Comparison of ENCODE assay signal across 10 cellular contexts in the genomic region with DNA sequence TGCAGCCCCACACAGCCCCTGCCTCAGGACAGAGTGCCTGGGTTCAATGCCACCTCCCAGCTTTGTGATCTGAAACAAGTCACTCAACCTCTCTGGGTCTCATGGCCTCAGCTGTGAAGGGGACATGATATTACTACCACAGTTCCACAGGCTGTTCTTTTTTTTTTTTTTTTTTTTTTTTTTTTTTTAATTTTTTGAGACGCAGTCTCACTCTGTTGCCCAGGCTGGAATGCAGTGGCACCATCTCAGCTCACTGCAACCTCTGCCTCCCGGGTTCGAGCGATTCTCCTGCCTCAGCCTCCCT. TPM values are rescaled to one million over a fixed set of nuclear protein-coding genes. Genes with fewer than 3 reads are reported as not detected.
DNase-seq lines count a peak whose midpoint lies in the region; ATAC-seq and TF ChIP-seq lines count a peak whose summit lies in the region.
"Not testable (repeated sequence)": the region's sequence is repeated elsewhere in the genome, so short reads cannot be mapped to it uniquely, and the experiment has no call there.
"Had no signal": no experiment of that assay in that cellular context is flagged by ENCODE, and none has a peak within 500 bp of the region (broad histone marks: within the 10 kb centered on the region; RNA-seq: fewer than 3 reads in every experiment).

No MANE protein-coding gene starts in this region.

- H4K12ac ChIP-seq in trophoblast cell (ENCODE audit: low read depth, low read length), result peak overlapping the region; percentile 18

- not testable (repeated sequence) for H3K4me3 ChIP-seq in SK-N-SH (ENCODE audit: low read depth in 2 of 2, low read length in 1 of 2); dorsolateral prefrontal cortex; heart right ventricle; lower lobe of right lung; trophoblast cell (ENCODE audit: low read depth, low read length); thoracic aorta

- not testable (repeated sequence) for ATAC-seq in heart right ventricle; lower lobe of right lung; thoracic aorta (ENCODE audit: insufficient number of reproducible peaks, low FRiP score, low read depth)

- not testable (repeated sequence) for TF ChIP-seq RAD21 in SK-N-SH (IDR thresholded peaks at IDR 0.05; ENCODE audit: low read length)

- POLR2A ChIA-PET in HEK293T (lab: Yijun Ruan, JAX), result interaction anchor here (1.0 to 1.4 kb wide), 2 partner anchors 8 to 12 kb away, joined by 3 to 12 read pairs; a partner anchor contains a TSS
- POLR2A ChIA-PET in SK-N-SH (lab: Yijun Ruan, JAX), result interaction anchor here (0.9 to 3.1 kb wide), 6 partner anchors 9 to 28 kb away, joined by 3 to 51 read pairs (median 12); a partner anchor contains a TSS

- peak overlapping the region; percentile 99 for H2BK120ac ChIP-seq in trophoblast cell (ENCODE audit: insufficient read depth, low read length, poor library complexity)

- 61% methylated on average over 4 of the region's 4 CpGs for WGBS in SK-N-SH (ENCODE audit: low lambda C conversion rate)
- WGBS in heart right ventricle, 2 donors, result 65% methylated on average over 4 of the region's 4 CpGs
- WGBS in trophoblast cell (ENCODE audit: extremely low coverage, insufficient coverage, insufficient read length), result no CpG with 5 or more reads among the region's 4 CpGs

- peak overlapping the region; percentile 19 for H3K18ac ChIP-seq in trophoblast cell (ENCODE audit: low read length)

- not testable (repeated sequence) for H3K9me2 ChIP-seq in SK-N-SH

- not testable (repeated sequence) for H3K9me3 ChIP-seq in SK-N-SH; heart right ventricle; lower lobe of right lung; trophoblast cell (ENCODE audit: insufficient read depth, low read depth, low read length); thoracic aorta

- H3K14ac ChIP-seq in trophoblast cell (ENCODE audit: low read length), result peak overlapping the region; percentile 94

- not testable (repeated sequence) for TF ChIP-seq CTCF in SK-N-SH (IDR thresholded peaks at IDR 0.05); dorsolateral prefrontal cortex (IDR thresholded peaks at IDR 0.05 in 54 of 56, conservative IDR thresholded peaks at IDR 0.05 in 2 of 56; ENCODE audit: low read depth in 1 of 56, partially characterized antibody in 56 of 56); heart right ventricle (IDR thresholded peaks at IDR 0.05); lower lobe of right lung (IDR thresholded peaks at IDR 0.05); thoracic aorta (IDR thresholded peaks at IDR 0.05)

- CTCF ChIA-PET in HEK293T (lab: Yijun Ruan, JAX), result interaction anchor here (1.8 kb wide), 1 partner anchor 16 kb away, joined by 8 read pairs; no protein-coding TSS in a partner anchor
- CTCF ChIA-PET in SK-N-SH (lab: Yijun Ruan, JAX), result interaction anchor here (1.2 to 33.9 kb wide), 7 partner anchors 8 to 128 kb away, joined by 3 to 1802 read pairs (median 5); a partner anchor contains a TSS

- not testable (repeated sequence) for DNase-seq in HEK293T (ENCODE audit: extremely low spot score); SK-N-SH; dorsolateral prefrontal cortex; heart right ventricle; lower lobe of right lung; trophoblast cell; thoracic aorta (ENCODE audit: low spot score)

- peaks cover 6 to 10% of the 10 kb centered on the region in 2 experiments; a peak in 1 of 4 replicates for H3K4me1 ChIP-seq in SK-N-SH (ENCODE audit: control insufficient read depth in 1 of 2, insufficient read depth in 2 of 2, low read depth in 1 of 2, low read length in 1 of 2)
- H3K4me1 ChIP-seq in heart right ventricle, result peaks cover 9 to 41% (median 24%) of the 10 kb centered on the region in 9 donors
- peaks cover 40% of the 10 kb centered on the region for H3K4me1 ChIP-seq in lower lobe of right lung
- H3K4me1 ChIP-seq in trophoblast cell (ENCODE audit: control insufficient read depth in 1 of 2, insufficient read depth in 2 of 2, low read length in 2 of 2), result peaks cover 28 to 37% of the 10 kb centered on the region in 2 experiments
- H3K4me1 ChIP-seq in thoracic aorta (ENCODE audit: control insufficient read depth in 1 of 2, low read depth in 2 of 2), result peaks cover 10 to 17% of the 10 kb centered on the region in 2 donors

- TF ChIP-seq EP300 in SK-N-SH (IDR thresholded peaks at IDR 0.05; ENCODE audit: borderline replicate concordance in 1 of 2, low read depth in 1 of 2, low read length in 1 of 2), result not testable (repeated sequence)

- H2AK5ac ChIP-seq in trophoblast cell (ENCODE audit: low read length), result peak overlapping the region; percentile 16

- H4K20me1 ChIP-seq in SK-N-SH (ENCODE audit: insufficient read depth), result not testable (repeated sequence)

- peaks cover 46% of the 10 kb centered on the region for H3F3A ChIP-seq in SK-N-SH (replicated peaks; ENCODE audit: insufficient read depth)

- intact Hi-C loops in dorsolateral prefrontal cortex (cut with DNase I); lower lobe of right lung (cut with DNase I): not testable (repeated sequence)
- intact Hi-C loops in heart right ventricle (cut with DNase I), result loop anchor here in 1 of 10 donors (1.0 kb wide), 1 partner anchor 8 kb away; no protein-coding TSS in a partner anchor

- H2BK5ac ChIP-seq in trophoblast cell (ENCODE audit: low read depth, low read length, poor library complexity), result peak overlapping the region; percentile 98

- H2BK12ac ChIP-seq in trophoblast cell (ENCODE audit: low read length), result peak overlapping the region; percentile 97

- peaks cover 59% of the 10 kb centered on the region for H3K79me1 ChIP-seq in trophoblast cell (ENCODE audit: low read length)

- H2AFZ ChIP-seq in SK-N-SH (ENCODE audit: low read depth), result peak overlapping the region; percentile 70; the same call in 1 of the 2 replicates
- H2AFZ ChIP-seq in trophoblast cell (ENCODE audit: insufficient read depth, low read length, poor library complexity), result not testable (repeated sequence)

- H3K4me2 ChIP-seq in SK-N-SH (peak overlapping the region; percentile 26; the same call in 1 of the 2 replicates), trophoblast cell (ENCODE audit: low read length) (peak overlapping the region; percentile 21)

- H3K27ac ChIP-seq in SK-N-SH (ENCODE audit: low read depth in 2 of 2, low read length in 1 of 2) (peak overlapping the region; percentile 86 to 91), dorsolateral prefrontal cortex (peak overlapping the region in 40 of 59 donors; percentile 0 to 78 (median 48)), heart right ventricle (peak overlapping the region; percentile 70 to 98 (median 89)), lower lobe of right lung (peak overlapping the region; percentile 89), trophoblast cell (ENCODE audit: low read depth, low read length) (peak overlapping the region; percentile 98), thoracic aorta (peak overlapping the region; percentile 81 to 82)

- H3K27me3 ChIP-seq in SK-N-SH (ENCODE audit: insufficient read depth); dorsolateral prefrontal cortex; heart right ventricle; lower lobe of right lung (ENCODE audit: low read depth); trophoblast cell (ENCODE audit: insufficient read depth, low read length); thoracic aorta (replicated peaks; ENCODE audit: insufficient read depth): not testable (repeated sequence)

- not testable (repeated sequence) for H3K36me3 ChIP-seq in SK-N-SH (replicated peaks in 1 of 2; ENCODE audit: control insufficient read depth in 1 of 2, insufficient read depth in 2 of 2, low read length in 1 of 2); heart right ventricle; lower lobe of right lung; trophoblast cell (ENCODE audit: control insufficient read depth in 1 of 2, insufficient read depth in 2 of 2, low read length in 2 of 2); thoracic aorta

- peak overlapping the region; percentile 82 for H4K91ac ChIP-seq in trophoblast cell (ENCODE audit: low read depth, low read length)

- H4K8ac ChIP-seq in trophoblast cell (ENCODE audit: low read depth, low read length), result peak overlapping the region; percentile 51

- H3K79me2 ChIP-seq in SK-N-SH (ENCODE audit: insufficient read depth), result not testable (repeated sequence)
- peaks cover 12% of the 10 kb centered on the region for H3K79me2 ChIP-seq in trophoblast cell (ENCODE audit: control insufficient read depth, insufficient read depth, low read length, poor library complexity)

- not testable (repeated sequence) for H3K23ac ChIP-seq in trophoblast cell (ENCODE audit: low read length)

- H3K9ac ChIP-seq in SK-N-SH, result peak overlapping the region; percentile 34; the same call in 1 of the 2 replicates
- H3K9ac ChIP-seq in trophoblast cell (ENCODE audit: low read length), result not testable (repeated sequence)

- H3K4ac ChIP-seq in trophoblast cell (ENCODE audit: low read depth, low read length), result peak overlapping the region; percentile 49

RNA-seq across cellular contexts. Expression of a gene that starts 8.7 kb away (rescaled TPM):
- polyA plus RNA-seq in SK-N-SH (2012; rRNA removed) (324 and 493 TPM in 2 replicates), heart right ventricle (100 to 1,000 TPM; 230 to 551 TPM)
- 194 and 301 TPM in 2 replicates for polyA plus RNA-seq in SK-N-SH (2012; cell fraction: cytosol; rRNA removed)
- 945 and 1,537 TPM in 2 replicates for polyA plus RNA-seq in SK-N-SH (2012; cell fraction: nucleus; rRNA removed)
- total RNA-seq in dorsolateral prefrontal cortex (100 to 1,000 TPM in 1 of 120 experiments, 10 to 100 TPM in 117, 1 to 10 TPM in 2; 8.0 to 102 (median 36.9) TPM), heart right ventricle (100 to 1,000 TPM in 7 of 10 donors, 10 to 100 TPM in 3; 42.8 to 204 (median 109) TPM), lower lobe of right lung (196 TPM), thoracic aorta (100 to 1,000 TPM; 310 to 944 TPM)
- 992 and 1,052 TPM in 2 replicates for polyA plus RNA-seq in trophoblast cell (2013)

RNA-seq across cellular contexts. Expression of a gene that starts 41.3 kb away (rescaled TPM):
- polyA plus RNA-seq in SK-N-SH (2012; rRNA removed) (0.21 TPM in 1 of 2 replicates, not detected in the other), heart right ventricle (100 to 1,000 TPM in 1 of 2 donors, 10 to 100 TPM in 1; 30.4 to 103 TPM)
- polyA plus RNA-seq in SK-N-SH (2012; cell fraction: cytosol; rRNA removed), result 0.39 TPM in 1 of 2 replicates, not detected in the other
- polyA plus RNA-seq in SK-N-SH (2012; cell fraction: nucleus; rRNA removed), result not detected in 2 replicates
- total RNA-seq in dorsolateral prefrontal cortex (1 to 10 TPM in 73 of 120 experiments, under 1 TPM in 16, not detected in 31; 0.66 to 5.5 (median 1.8) TPM), heart right ventricle (10 to 100 TPM in 3 of 10 donors, 1 to 10 TPM in 7; 3.8 to 20.1 (median 7.5) TPM), lower lobe of right lung (17.1 TPM), thoracic aorta (1 to 10 TPM in 1 of 2 donors, not detected in 1; 4.9 TPM)
- polyA plus RNA-seq in trophoblast cell (2013), result 1.7 TPM in 2 replicates
- total RNA-seq: activated naive CD8-positive, alpha-beta T cell treated with anti-CD3 and anti-CD28 coated beads for 36 hours; activated T-helper 17 cell treated with anti-CD3 and anti-CD28 coated beads, Interleukin-2, amount 50 U/mL, for 72 hours; dermis microvascular lymphatic vessel endothelial cell had no signal
